1 cellular context compared by ENCODE assay signal in the genomic region with DNA sequence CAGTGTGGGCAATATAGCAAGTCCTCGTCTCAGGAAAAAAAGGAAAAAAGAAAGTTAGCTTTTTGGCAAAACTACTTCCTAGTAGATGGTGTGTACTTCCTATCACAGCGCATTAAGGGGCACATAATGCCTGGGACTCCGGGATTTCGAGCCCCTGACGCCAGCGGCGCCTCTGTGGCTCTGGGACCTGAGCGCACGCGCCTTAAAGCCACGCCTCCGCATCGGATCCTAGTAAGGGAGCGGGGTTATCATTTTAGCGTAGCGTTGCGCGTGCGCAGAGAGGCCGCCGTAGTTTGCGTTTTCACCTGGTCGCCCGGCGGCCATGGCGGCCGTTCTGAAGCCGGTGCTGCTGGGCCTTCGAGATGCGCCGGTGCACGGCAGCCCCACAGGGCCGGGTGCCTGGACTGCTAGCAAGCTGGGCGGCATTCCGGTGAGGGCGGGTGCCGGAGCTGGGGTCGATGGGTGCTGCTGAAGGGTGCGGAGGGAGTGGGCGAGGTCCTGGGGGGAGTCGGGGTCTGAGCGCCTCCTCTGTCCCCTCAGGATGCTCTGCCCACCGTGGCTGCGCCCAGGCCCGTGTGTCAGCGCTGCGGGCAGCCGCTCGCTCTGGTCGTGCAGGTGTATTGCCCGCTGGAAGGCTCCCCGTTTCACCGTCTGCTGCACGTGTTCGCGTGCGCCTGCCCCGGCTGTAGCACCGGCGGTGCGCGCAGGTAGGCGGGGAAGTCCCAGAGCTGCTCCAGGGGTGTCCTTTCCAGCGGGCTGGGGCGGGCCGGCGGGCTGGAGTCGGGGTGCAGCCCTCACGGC.
TF ChIP-seq lines count a peak whose summit lies in the region.

A gene with protein sequence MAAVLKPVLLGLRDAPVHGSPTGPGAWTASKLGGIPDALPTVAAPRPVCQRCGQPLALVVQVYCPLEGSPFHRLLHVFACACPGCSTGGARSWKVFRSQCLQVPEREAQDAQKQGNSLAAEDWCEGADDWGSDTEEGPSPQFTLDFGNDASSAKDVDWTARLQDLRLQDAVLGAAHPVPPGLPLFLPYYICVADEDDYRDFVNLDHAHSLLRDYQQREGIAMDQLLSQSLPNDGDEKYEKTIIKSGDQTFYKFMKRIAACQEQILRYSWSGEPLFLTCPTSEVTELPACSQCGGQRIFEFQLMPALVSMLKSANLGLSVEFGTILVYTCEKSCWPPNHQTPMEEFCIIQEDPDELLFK (plus strand): TSS at position 291 of the 801 bp plus-strand sequence. CDS start 32 bp downstream, at position 323.

TF ChIP-seq in HEK293, 187 proteins besides CTCF, POLR2A, EP300 and RAD21 (continued from another document and continues in another):
- TF ChIP-seq ZNF335 (tag by site-specific recombination; conservative IDR thresholded peaks at IDR 0.05) (peak; percentile 97), ZNF223 (tag by site-specific recombination; IDR thresholded peaks at IDR 0.05) (no peak), ZSCAN16 (tag by site-specific recombination; IDR thresholded peaks at IDR 0.05) (peak; percentile 63; the same call in 1 of the 2 replicates), ZNF112 (tag by site-specific recombination; IDR thresholded peaks at IDR 0.05) (no peak), ZNF530 (tag by site-specific recombination; IDR thresholded peaks at IDR 0.05; ENCODE audit: low read depth) (no peak), ZNF324 (tag by site-specific recombination; IDR thresholded peaks at IDR 0.05) (peak; percentile 61; the same call in 1 of the 2 replicates), BCL11A (tag by site-specific recombination; IDR thresholded peaks at IDR 0.05; ENCODE audit: low read depth) (no peak), ZNF596 (tag by site-specific recombination; IDR thresholded peaks at IDR 0.05) (no peak), ZNF514 (tag by site-specific recombination; IDR thresholded peaks at IDR 0.05) (no peak), ZNF394 (tag by site-specific recombination; IDR thresholded peaks at IDR 0.05; ENCODE audit: borderline replicate concordance) (no peak; the same call in 1 of the 2 replicates), ZNF548 (tag by site-specific recombination; IDR thresholded peaks at IDR 0.05) (no peak), ZNF768 (tag by site-specific recombination; IDR thresholded peaks at IDR 0.05) (no peak; the same call in 1 of the 2 replicates), KLF10 (tag by site-specific recombination; IDR thresholded peaks at IDR 0.05) (peak; percentile 63; the same call in 1 of the 2 replicates), ZNF792 (tag by site-specific recombination; IDR thresholded peaks at IDR 0.05) (peak; percentile 95), ZNF114 (tag by site-specific recombination; IDR thresholded peaks at IDR 0.05) (no peak), ZNF121 (tag by site-specific recombination; IDR thresholded peaks at IDR 0.05) (no peak; the same call in 1 of the 2 replicates), ZBTB20 (tag by site-specific recombination; IDR thresholded peaks at IDR 0.05) (peak; percentile 77; the same call in 1 of the 2 replicates), ZNF169 (tag by site-specific recombination; IDR thresholded peaks at IDR 0.05) (no peak), GFI1B (tag by site-specific recombination; IDR thresholded peaks at IDR 0.05) (no peak), ZBTB8A (tag by site-specific recombination; IDR thresholded peaks at IDR 0.05) (peak; percentile 50), ZNF785 (tag by site-specific recombination; IDR thresholded peaks at IDR 0.05) (0 out of 2 replicates have a peak, but pooled peaks have one; percentile 29)
- TF ChIP-seq, protein P1, sequence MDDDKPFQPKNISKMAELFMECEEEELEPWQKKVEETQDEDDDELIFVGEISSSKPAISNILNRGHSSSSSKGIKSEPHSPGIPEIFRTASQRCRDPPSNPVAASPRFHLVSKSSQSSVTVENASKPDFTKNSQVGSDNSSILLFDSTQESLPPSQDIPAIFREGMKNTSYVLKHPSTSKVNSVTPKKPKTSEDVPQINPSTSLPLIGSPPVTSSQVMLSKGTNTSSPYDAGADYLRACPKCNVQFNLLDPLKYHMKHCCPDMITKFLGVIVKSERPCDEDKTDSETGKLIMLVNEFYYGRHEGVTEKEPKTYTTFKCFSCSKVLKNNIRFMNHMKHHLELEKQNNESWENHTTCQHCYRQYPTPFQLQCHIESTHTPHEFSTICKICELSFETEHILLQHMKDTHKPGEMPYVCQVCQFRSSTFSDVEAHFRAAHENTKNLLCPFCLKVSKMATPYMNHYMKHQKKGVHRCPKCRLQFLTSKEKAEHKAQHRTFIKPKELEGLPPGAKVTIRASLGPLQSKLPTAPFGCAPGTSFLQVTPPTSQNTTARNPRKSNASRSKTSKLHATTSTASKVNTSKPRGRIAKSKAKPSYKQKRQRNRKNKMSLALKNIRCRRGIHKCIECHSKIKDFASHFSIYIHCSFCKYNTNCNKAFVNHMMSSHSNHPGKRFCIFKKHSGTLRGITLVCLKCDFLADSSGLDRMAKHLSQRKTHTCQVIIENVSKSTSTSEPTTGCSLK (tag by site-specific recombination; IDR thresholded peaks at IDR 0.05), result no peak
- TF ChIP-seq, protein P2, sequence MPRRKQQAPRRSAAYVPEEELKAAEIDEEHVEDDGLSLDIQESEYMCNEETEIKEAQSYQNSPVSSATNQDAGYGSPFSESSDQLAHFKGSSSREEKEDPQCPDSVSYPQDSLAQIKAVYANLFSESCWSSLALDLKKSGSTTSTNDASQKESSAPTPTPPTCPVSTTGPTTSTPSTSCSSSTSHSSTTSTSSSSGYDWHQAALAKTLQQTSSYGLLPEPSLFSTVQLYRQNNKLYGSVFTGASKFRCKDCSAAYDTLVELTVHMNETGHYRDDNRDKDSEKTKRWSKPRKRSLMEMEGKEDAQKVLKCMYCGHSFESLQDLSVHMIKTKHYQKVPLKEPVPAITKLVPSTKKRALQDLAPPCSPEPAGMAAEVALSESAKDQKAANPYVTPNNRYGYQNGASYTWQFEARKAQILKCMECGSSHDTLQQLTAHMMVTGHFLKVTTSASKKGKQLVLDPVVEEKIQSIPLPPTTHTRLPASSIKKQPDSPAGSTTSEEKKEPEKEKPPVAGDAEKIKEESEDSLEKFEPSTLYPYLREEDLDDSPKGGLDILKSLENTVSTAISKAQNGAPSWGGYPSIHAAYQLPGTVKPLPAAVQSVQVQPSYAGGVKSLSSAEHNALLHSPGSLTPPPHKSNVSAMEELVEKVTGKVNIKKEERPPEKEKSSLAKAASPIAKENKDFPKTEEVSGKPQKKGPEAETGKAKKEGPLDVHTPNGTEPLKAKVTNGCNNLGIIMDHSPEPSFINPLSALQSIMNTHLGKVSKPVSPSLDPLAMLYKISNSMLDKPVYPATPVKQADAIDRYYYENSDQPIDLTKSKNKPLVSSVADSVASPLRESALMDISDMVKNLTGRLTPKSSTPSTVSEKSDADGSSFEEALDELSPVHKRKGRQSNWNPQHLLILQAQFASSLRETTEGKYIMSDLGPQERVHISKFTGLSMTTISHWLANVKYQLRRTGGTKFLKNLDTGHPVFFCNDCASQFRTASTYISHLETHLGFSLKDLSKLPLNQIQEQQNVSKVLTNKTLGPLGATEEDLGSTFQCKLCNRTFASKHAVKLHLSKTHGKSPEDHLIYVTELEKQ (tag by site-specific recombination; IDR thresholded peaks at IDR 0.05; ENCODE audit: borderline replicate concordance), result 0 out of 2 replicates have a peak, but pooled peaks have one; percentile 8
- TF ChIP-seq, protein P3, sequence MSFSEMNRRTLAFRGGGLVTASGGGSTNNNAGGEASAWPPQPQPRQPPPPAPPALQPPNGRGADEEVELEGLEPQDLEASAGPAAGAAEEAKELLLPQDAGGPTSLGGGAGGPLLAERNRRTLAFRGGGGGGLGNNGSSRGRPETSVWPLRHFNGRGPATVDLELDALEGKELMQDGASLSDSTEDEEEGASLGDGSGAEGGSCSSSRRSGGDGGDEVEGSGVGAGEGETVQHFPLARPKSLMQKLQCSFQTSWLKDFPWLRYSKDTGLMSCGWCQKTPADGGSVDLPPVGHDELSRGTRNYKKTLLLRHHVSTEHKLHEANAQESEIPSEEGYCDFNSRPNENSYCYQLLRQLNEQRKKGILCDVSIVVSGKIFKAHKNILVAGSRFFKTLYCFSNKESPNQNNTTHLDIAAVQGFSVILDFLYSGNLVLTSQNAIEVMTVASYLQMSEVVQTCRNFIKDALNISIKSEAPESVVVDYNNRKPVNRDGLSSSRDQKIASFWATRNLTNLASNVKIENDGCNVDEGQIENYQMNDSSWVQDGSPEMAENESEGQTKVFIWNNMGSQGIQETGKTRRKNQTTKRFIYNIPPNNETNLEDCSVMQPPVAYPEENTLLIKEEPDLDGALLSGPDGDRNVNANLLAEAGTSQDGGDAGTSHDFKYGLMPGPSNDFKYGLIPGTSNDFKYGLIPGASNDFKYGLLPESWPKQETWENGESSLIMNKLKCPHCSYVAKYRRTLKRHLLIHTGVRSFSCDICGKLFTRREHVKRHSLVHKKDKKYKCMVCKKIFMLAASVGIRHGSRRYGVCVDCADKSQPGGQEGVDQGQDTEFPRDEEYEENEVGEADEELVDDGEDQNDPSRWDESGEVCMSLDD (tag by site-specific recombination; IDR thresholded peaks at IDR 0.05), result peak; percentile 75; the same call in 1 of the 2 replicates
- TF ChIP-seq, protein P4, sequence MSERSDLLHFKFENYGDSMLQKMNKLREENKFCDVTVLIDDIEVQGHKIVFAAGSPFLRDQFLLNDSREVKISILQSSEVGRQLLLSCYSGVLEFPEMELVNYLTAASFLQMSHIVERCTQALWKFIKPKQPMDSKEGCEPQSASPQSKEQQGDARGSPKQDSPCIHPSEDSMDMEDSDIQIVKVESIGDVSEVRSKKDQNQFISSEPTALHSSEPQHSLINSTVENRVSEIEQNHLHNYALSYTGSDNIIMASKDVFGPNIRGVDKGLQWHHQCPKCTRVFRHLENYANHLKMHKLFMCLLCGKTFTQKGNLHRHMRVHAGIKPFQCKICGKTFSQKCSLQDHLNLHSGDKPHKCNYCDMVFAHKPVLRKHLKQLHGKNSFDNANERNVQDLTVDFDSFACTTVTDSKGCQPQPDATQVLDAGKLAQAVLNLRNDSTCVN (tag by site-specific recombination; optimal IDR thresholded peaks at IDR 0.05), result peak; percentile 96
- TF ChIP-seq, protein P5, sequence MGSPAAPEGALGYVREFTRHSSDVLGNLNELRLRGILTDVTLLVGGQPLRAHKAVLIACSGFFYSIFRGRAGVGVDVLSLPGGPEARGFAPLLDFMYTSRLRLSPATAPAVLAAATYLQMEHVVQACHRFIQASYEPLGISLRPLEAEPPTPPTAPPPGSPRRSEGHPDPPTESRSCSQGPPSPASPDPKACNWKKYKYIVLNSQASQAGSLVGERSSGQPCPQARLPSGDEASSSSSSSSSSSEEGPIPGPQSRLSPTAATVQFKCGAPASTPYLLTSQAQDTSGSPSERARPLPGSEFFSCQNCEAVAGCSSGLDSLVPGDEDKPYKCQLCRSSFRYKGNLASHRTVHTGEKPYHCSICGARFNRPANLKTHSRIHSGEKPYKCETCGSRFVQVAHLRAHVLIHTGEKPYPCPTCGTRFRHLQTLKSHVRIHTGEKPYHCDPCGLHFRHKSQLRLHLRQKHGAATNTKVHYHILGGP (tag by site-specific recombination; IDR thresholded peaks at IDR 0.05), result no peak
- TF ChIP-seq, protein P6, sequence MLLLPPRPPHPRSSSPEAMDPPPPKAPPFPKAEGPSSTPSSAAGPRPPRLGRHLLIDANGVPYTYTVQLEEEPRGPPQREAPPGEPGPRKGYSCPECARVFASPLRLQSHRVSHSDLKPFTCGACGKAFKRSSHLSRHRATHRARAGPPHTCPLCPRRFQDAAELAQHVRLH (tag by site-specific recombination; IDR thresholded peaks at IDR 0.05), result peak; percentile 18; the same call in 1 of the 2 replicates
- TF ChIP-seq, protein P7, sequence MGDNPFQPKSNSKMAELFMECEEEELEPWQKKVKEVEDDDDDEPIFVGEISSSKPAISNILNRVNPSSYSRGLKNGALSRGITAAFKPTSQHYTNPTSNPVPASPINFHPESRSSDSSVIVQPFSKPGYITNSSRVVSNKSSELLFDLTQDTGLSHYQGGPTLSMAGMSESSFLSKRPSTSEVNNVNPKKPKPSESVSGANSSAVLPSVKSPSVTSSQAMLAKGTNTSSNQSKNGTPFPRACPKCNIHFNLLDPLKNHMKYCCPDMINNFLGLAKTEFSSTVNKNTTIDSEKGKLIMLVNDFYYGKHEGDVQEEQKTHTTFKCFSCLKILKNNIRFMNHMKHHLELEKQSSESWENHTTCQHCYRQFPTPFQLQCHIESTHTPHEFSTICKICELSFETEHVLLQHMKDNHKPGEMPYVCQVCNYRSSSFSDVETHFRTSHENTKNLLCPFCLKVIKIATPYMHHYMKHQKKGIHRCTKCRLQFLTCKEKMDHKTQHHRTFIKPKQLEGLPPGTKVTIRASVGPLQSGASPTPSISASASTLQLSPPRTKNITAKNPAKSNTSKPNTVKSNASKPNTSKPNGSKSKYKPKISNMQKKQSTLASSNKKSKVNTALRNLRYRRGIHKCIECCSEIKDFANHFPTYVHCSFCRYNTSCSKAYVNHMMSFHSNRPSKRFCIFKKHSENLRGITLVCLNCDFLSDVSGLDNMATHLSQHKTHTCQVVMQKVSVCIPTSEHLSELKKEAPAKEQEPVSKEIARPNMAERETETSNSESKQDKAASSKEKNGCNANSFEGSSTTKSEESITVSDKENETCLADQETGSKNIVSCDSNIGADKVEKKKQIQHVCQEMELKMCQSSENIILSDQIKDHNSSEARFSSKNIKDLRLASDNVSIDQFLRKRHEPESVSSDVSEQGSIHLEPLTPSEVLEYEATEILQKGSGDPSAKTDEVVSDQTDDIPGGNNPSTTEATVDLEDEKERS (tag by site-specific recombination; IDR thresholded peaks at IDR 0.05), result peak; percentile 93
- TF ChIP-seq, protein P8, sequence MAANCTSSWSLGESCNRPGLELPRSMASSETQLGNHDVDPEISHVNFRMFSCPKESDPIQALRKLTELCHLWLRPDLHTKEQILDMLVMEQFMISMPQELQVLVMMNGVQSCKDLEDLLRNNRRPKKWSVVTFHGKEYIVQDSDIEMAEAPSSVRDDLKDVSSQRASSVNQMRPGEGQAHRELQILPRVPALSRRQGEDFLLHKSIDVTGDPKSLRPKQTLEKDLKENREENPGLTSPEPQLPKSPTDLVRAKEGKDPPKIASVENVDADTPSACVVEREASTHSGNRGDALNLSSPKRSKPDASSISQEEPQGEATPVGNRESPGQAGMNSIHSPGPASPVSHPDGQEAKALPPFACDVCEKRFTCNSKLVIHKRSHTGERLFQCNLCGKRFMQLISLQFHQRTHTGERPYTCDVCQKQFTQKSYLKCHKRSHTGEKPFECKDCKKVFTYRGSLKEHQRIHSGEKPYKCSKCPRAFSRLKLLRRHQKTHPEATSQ (tag by site-specific recombination; IDR thresholded peaks at IDR 0.05), result peak; percentile 62; the same call in 1 of the 2 replicates
- TF ChIP-seq, protein P9, sequence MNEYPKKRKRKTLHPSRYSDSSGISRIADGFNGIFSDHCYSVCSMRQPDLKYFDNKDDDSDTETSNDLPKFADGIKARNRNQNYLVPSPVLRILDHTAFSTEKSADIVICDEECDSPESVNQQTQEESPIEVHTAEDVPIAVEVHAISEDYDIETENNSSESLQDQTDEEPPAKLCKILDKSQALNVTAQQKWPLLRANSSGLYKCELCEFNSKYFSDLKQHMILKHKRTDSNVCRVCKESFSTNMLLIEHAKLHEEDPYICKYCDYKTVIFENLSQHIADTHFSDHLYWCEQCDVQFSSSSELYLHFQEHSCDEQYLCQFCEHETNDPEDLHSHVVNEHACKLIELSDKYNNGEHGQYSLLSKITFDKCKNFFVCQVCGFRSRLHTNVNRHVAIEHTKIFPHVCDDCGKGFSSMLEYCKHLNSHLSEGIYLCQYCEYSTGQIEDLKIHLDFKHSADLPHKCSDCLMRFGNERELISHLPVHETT (tag by site-specific recombination; IDR thresholded peaks at IDR 0.05), result 0 out of 2 replicates have a peak, but pooled peaks have one; percentile 10
- TF ChIP-seq, protein P10, sequence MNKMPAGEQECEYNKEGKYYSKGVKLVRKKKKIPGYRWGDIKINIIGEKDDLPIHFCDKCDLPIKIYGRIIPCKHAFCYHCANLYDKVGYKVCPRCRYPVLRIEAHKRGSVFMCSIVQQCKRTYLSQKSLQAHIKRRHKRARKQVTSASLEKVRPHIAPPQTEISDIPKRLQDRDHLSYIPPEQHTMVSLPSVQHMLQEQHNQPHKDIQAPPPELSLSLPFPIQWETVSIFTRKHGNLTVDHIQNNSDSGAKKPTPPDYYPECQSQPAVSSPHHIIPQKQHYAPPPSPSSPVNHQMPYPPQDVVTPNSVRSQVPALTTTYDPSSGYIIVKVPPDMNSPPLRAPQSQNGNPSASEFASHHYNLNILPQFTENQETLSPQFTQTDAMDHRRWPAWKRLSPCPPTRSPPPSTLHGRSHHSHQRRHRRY (tag by site-specific recombination; IDR thresholded peaks at IDR 0.05), result no peak
